ENCODE assay signal across 9 cellular contexts in the genomic region with DNA sequence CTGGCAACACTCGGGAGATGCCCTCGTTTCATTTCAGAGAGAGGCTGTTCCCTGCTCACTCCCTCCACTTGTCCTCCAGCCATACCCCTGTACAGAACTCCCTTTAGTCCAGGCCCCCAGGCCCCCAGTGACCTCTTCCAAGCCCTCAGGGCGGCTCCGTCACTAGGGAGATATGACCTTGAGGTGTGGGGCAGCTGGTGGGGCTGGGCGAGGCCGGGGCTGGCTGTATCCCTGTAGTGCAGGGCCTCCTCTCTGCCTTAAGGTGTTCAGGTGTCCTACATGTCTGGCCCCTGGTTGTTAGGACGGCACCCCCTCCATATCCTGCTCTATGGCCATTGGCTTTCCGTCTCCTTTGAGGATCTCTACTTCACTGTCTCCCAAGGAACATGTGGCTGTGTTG. TPM values are rescaled to one million over a fixed set of nuclear protein-coding genes. Genes with fewer than 3 reads are reported as not detected.
"Had no signal": no experiment of that assay in that cellular context is flagged by ENCODE, and none has a peak within 500 bp of the region (broad histone marks: within the 10 kb centered on the region; RNA-seq: fewer than 3 reads in every experiment).

No MANE protein-coding gene starts in this region.

- DNase-seq: H7, HFFc6, KBM-7 had no signal

- H3K4me1 ChIP-seq: HAP-1 had no signal

- H3K4me2 ChIP-seq: GM23338 had no signal

- H3K36me3 ChIP-seq: HAP-1 had no signal

- H3K4me3 ChIP-seq: GM23338, HAP-1 had no signal

- H2AFZ ChIP-seq: GM23338 had no signal

- H3K27ac ChIP-seq: HL-60 had no signal

- H3K9me3 ChIP-seq: HAP-1 had no signal

- ATAC-seq: GM23338, HCT116 had no signal

RNA-seq across cellular contexts. Expression of gene SYNDIG1, which starts 17.4 kb away (rescaled TPM):
- total RNA-seq: HepG2 had no signal
- polyA plus RNA-seq: HepG2, IgD-negative memory B cell had no signal
